In genomic region chr14:46325777-46326176, GRCh38 we compare ENCODE assay signal across 35 cellular contexts.
"Had no signal": no experiment of that assay in that cellular context is flagged by ENCODE, and none has a peak within 500 bp of the region (broad histone marks: within the 10 kb centered on the region; RNA-seq: fewer than 3 reads in every experiment).

No MANE protein-coding gene starts in this region.

- H3K9me3 ChIP-seq: MG63 had no signal

- H3K4me2 ChIP-seq: KMS-11 had no signal

- H3K9ac ChIP-seq: KMS-11 had no signal

- H3K27ac ChIP-seq: KMS-11 had no signal

- DNase-seq: Karpas-422, Kasumi-1, MG63, MM.1S, MV-4-11, NCI-H1048, NCI-H1092, NCI-H1092 treated with DMSO at 0.1 percent for 48 hours, NCI-H1105, NCI-H1105 treated with DMSO at 0.1 percent for 48 hours, NCI-H1417, NCI-H1417 treated with DMSO at 0.1 percent for 48 hours, NCI-H1436, NCI-H1436 treated with DMSO at 0.1 percent for 48 hours, NCI-H146, NCI-H1694, NCI-H1694 treated with DMSO at 0.1 percent for 48 hours, NCI-H187, NCI-H187 treated with DMSO at 0.1 percent for 48 hours, NCI-H1930, NCI-H2029, NCI-H2029 treated with DMSO at 0.1 percent for 48 hours, NCI-H2081, NCI-H2081 treated with DMSO at 0.1 percent for 48 hours, NCI-H2107, NCI-H2171, NCI-H2171 treated with DMSO at 0.1 percent for 48 hours, NCI-H2227 treated with DMSO at 0.1 percent for 48 hours, NCI-H226, NCI-H345, NCI-H446, NCI-H446 treated with DMSO at 0.1 percent for 48 hours, NCI-H510A, NCI-H510A treated with DMSO at 0.1 percent for 48 hours had no signal

- H3K27me3 ChIP-seq: MG63 had no signal

- H3K4me3 ChIP-seq: MG63 had no signal

- H3K36me3 ChIP-seq: MG63 had no signal
